1 cellular context compared by ENCODE assay signal in the genomic region with DNA sequence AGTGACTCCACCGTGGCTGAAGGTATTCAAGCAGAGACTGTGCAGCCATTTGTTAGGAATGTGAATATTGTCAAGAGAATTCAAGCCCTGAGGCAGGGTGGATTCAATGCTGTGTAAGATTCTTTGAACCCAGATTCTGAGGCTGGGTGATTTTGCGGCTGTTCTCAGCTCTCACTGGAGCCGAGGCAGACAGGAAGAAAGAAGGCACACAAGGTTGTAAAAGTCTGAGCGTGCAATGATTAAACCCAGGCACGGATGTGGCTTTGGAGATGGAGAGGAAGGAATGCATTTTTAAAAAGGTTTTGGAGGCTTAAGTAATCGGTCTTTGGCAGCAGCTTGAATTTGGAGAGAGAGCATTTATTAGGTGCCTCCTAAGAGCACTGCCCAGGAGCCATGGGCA.
TF ChIP-seq lines count a peak whose summit lies in the region.

No MANE protein-coding gene starts in this region.

TF ChIP-seq in GM23338, 12 proteins besides CTCF, POLR2A, EP300 and RAD21 (continued from another document):
- TF ChIP-seq, protein P1, sequence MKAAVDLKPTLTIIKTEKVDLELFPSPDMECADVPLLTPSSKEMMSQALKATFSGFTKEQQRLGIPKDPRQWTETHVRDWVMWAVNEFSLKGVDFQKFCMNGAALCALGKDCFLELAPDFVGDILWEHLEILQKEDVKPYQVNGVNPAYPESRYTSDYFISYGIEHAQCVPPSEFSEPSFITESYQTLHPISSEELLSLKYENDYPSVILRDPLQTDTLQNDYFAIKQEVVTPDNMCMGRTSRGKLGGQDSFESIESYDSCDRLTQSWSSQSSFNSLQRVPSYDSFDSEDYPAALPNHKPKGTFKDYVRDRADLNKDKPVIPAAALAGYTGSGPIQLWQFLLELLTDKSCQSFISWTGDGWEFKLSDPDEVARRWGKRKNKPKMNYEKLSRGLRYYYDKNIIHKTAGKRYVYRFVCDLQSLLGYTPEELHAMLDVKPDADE (IDR thresholded peaks at IDR 0.05) = no peak
- TF ChIP-seq POLR2AphosphoS5 (IDR thresholded peaks at IDR 0.05; ENCODE audit: low read depth) = no peak
- TF ChIP-seq, protein P2, sequence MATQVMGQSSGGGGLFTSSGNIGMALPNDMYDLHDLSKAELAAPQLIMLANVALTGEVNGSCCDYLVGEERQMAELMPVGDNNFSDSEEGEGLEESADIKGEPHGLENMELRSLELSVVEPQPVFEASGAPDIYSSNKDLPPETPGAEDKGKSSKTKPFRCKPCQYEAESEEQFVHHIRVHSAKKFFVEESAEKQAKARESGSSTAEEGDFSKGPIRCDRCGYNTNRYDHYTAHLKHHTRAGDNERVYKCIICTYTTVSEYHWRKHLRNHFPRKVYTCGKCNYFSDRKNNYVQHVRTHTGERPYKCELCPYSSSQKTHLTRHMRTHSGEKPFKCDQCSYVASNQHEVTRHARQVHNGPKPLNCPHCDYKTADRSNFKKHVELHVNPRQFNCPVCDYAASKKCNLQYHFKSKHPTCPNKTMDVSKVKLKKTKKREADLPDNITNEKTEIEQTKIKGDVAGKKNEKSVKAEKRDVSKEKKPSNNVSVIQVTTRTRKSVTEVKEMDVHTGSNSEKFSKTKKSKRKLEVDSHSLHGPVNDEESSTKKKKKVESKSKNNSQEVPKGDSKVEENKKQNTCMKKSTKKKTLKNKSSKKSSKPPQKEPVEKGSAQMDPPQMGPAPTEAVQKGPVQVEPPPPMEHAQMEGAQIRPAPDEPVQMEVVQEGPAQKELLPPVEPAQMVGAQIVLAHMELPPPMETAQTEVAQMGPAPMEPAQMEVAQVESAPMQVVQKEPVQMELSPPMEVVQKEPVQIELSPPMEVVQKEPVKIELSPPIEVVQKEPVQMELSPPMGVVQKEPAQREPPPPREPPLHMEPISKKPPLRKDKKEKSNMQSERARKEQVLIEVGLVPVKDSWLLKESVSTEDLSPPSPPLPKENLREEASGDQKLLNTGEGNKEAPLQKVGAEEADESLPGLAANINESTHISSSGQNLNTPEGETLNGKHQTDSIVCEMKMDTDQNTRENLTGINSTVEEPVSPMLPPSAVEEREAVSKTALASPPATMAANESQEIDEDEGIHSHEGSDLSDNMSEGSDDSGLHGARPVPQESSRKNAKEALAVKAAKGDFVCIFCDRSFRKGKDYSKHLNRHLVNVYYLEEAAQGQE (IDR thresholded peaks at IDR 0.05; ENCODE audit: unreplicated experiment) = no peak
